1 cellular context compared by ENCODE assay signal in the genomic region with DNA sequence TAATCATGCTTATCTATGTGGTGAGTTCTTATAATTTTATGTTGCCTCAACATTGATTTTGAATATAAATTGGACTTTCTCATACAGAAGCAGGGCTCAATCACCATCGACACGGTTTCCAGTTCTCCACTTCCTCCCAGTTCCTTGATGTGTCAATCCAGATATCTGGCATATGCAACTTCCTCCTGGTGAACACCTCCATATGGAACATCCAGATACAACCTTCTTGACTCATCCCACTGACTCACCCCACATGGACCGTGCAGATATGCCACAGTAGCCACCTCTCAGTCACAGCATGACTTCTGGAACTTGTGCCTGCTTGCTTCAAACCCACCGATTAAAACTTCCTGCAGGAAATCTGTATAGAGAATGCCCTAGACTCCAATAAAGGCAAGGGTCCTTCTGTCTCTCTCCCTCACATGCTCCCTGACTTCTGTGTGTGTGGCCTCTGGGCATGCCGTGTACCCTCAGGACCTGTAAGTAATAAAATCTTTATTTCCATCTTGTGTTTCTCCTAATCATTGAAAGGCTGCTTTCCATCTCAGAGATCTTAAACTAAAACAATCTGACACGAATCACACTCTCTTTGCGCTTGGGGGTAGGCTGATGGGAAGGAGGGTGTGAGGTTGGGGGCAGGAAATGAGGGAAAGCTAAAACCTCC.
TF ChIP-seq lines count a peak whose summit lies in the region.

No MANE protein-coding gene starts in this region.

TF ChIP-seq in K562, 482 proteins besides CTCF, POLR2A, EP300 and RAD21 (continued from another document and continues in another):
- TF ChIP-seq ZNF518B (CRISPR knock-in tag; IDR thresholded peaks at IDR 0.05) (no peak), EHMT2 (IDR thresholded peaks at IDR 0.05) (no peak), HLTF (IDR thresholded peaks at IDR 0.05) (no peak), ZSCAN29 (IDR thresholded peaks at IDR 0.05) (no peak), GABPB1 (CRISPR knock-in tag; IDR thresholded peaks at IDR 0.05) (peak; percentile 78), HDAC1 (IDR thresholded peaks at IDR 0.05) (no peak), ZNF311 (CRISPR knock-in tag; IDR thresholded peaks at IDR 0.05) (peak; percentile 60; the same call in 1 of the 2 replicates), FOXK2 (conservative IDR thresholded peaks at IDR 0.05 in 1 of 2, IDR thresholded peaks at IDR 0.05 in 1 of 2; ENCODE audit: low read depth in 2 of 2) (no peak), TAF7 (tag; IDR thresholded peaks at IDR 0.05) (no peak), MED1 (CRISPR knock-in tag; IDR thresholded peaks at IDR 0.05; ENCODE audit: borderline replicate concordance) (no peak), ZNF23 (CRISPR knock-in tag; IDR thresholded peaks at IDR 0.05) (no peak), POLR3G (IDR thresholded peaks at IDR 0.05; ENCODE audit: extremely low read depth, insufficient read length, insufficient replicate concordance) (no peak), CBX2 (IDR thresholded peaks at IDR 0.05; ENCODE audit: insufficient read depth, low read length, poor library complexity, severe bottlenecking) (no peak), HMG20A (CRISPR knock-in tag; conservative IDR thresholded peaks at IDR 0.05) (no peak), TRIM28 (IDR thresholded peaks at IDR 0.05) (no peak), NFIC (IDR thresholded peaks at IDR 0.05) (peak; percentile 84), ZNF212 (CRISPR knock-in tag; IDR thresholded peaks at IDR 0.05) (no peak), ZNF263 (CRISPR knock-in tag; IDR thresholded peaks at IDR 0.05; ENCODE audit: borderline replicate concordance) (no peak), ELF4 (CRISPR knock-in tag; IDR thresholded peaks at IDR 0.05) (peak; percentile 94), HDGF (IDR thresholded peaks at IDR 0.05) (no peak), NBN (IDR thresholded peaks at IDR 0.05; ENCODE audit: low read depth) (no peak; the same call in 1 of the 2 replicates), YBX1 (IDR thresholded peaks at IDR 0.05) (no peak), RB1 (IDR thresholded peaks at IDR 0.05; ENCODE audit: low read depth) (no peak), RAD51 (IDR thresholded peaks at IDR 0.05; ENCODE audit: borderline replicate concordance, low read depth) (no peak), ZC3H4 (CRISPR knock-in tag; IDR thresholded peaks at IDR 0.05; ENCODE audit: borderline replicate concordance) (no peak), ZNF76 (CRISPR knock-in tag; IDR thresholded peaks at IDR 0.05; ENCODE audit: borderline replicate concordance) (no peak), ARID2 (IDR thresholded peaks at IDR 0.05) (no peak), HDAC3 (IDR thresholded peaks at IDR 0.05; ENCODE audit: borderline replicate concordance, partially characterized antibody) (peak; percentile 69), GATA2 (CRISPR knock-in tag; IDR thresholded peaks at IDR 0.05) (peak; percentile 96), RBM22 (IDR thresholded peaks at IDR 0.05; ENCODE audit: low read depth, low read length, poor library complexity, severe bottlenecking) (no peak), HDAC8 (tag; IDR thresholded peaks at IDR 0.05) (no peak), ZZZ3 (IDR thresholded peaks at IDR 0.05) (no peak), ZNF785 (CRISPR knock-in tag; IDR thresholded peaks at IDR 0.05) (no peak), NFRKB (IDR thresholded peaks at IDR 0.05; ENCODE audit: low read depth) (no peak), GABPB2 (CRISPR knock-in tag; conservative IDR thresholded peaks at IDR 0.05) (no peak)
- TF ChIP-seq, protein P1, sequence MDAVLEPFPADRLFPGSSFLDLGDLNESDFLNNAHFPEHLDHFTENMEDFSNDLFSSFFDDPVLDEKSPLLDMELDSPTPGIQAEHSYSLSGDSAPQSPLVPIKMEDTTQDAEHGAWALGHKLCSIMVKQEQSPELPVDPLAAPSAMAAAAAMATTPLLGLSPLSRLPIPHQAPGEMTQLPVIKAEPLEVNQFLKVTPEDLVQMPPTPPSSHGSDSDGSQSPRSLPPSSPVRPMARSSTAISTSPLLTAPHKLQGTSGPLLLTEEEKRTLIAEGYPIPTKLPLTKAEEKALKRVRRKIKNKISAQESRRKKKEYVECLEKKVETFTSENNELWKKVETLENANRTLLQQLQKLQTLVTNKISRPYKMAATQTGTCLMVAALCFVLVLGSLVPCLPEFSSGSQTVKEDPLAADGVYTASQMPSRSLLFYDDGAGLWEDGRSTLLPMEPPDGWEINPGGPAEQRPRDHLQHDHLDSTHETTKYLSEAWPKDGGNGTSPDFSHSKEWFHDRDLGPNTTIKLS (IDR thresholded peaks at IDR 0.05; ENCODE audit: borderline replicate concordance, low read depth), result no peak
- TF ChIP-seq, protein P2, sequence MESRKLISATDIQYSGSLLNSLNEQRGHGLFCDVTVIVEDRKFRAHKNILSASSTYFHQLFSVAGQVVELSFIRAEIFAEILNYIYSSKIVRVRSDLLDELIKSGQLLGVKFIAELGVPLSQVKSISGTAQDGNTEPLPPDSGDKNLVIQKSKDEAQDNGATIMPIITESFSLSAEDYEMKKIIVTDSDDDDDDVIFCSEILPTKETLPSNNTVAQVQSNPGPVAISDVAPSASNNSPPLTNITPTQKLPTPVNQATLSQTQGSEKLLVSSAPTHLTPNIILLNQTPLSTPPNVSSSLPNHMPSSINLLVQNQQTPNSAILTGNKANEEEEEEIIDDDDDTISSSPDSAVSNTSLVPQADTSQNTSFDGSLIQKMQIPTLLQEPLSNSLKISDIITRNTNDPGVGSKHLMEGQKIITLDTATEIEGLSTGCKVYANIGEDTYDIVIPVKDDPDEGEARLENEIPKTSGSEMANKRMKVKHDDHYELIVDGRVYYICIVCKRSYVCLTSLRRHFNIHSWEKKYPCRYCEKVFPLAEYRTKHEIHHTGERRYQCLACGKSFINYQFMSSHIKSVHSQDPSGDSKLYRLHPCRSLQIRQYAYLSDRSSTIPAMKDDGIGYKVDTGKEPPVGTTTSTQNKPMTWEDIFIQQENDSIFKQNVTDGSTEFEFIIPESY (CRISPR knock-in tag; IDR thresholded peaks at IDR 0.05), result no peak
- TF ChIP-seq, protein P3, sequence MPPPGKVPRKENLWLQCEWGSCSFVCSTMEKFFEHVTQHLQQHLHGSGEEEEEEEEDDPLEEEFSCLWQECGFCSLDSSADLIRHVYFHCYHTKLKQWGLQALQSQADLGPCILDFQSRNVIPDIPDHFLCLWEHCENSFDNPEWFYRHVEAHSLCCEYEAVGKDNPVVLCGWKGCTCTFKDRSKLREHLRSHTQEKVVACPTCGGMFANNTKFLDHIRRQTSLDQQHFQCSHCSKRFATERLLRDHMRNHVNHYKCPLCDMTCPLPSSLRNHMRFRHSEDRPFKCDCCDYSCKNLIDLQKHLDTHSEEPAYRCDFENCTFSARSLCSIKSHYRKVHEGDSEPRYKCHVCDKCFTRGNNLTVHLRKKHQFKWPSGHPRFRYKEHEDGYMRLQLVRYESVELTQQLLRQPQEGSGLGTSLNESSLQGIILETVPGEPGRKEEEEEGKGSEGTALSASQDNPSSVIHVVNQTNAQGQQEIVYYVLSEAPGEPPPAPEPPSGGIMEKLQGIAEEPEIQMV (tag; conservative IDR thresholded peaks at IDR 0.05; ENCODE audit: low read depth), result no peak
- TF ChIP-seq, protein P4, sequence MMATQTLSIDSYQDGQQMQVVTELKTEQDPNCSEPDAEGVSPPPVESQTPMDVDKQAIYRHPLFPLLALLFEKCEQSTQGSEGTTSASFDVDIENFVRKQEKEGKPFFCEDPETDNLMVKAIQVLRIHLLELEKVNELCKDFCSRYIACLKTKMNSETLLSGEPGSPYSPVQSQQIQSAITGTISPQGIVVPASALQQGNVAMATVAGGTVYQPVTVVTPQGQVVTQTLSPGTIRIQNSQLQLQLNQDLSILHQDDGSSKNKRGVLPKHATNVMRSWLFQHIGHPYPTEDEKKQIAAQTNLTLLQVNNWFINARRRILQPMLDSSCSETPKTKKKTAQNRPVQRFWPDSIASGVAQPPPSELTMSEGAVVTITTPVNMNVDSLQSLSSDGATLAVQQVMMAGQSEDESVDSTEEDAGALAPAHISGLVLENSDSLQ (IDR thresholded peaks at IDR 0.05), result peak; percentile 90
- TF ChIP-seq, protein P5, sequence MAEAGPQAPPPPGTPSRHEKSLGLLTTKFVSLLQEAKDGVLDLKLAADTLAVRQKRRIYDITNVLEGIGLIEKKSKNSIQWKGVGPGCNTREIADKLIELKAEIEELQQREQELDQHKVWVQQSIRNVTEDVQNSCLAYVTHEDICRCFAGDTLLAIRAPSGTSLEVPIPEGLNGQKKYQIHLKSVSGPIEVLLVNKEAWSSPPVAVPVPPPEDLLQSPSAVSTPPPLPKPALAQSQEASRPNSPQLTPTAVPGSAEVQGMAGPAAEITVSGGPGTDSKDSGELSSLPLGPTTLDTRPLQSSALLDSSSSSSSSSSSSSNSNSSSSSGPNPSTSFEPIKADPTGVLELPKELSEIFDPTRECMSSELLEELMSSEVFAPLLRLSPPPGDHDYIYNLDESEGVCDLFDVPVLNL (CRISPR knock-in tag; IDR thresholded peaks at IDR 0.05; ENCODE audit: low read depth), result no peak
- TF ChIP-seq, protein P6, sequence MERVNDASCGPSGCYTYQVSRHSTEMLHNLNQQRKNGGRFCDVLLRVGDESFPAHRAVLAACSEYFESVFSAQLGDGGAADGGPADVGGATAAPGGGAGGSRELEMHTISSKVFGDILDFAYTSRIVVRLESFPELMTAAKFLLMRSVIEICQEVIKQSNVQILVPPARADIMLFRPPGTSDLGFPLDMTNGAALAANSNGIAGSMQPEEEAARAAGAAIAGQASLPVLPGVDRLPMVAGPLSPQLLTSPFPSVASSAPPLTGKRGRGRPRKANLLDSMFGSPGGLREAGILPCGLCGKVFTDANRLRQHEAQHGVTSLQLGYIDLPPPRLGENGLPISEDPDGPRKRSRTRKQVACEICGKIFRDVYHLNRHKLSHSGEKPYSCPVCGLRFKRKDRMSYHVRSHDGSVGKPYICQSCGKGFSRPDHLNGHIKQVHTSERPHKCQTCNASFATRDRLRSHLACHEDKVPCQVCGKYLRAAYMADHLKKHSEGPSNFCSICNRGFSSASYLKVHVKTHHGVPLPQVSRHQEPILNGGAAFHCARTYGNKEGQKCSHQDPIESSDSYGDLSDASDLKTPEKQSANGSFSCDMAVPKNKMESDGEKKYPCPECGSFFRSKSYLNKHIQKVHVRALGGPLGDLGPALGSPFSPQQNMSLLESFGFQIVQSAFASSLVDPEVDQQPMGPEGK (CRISPR knock-in tag; IDR thresholded peaks at IDR 0.05; ENCODE audit: borderline replicate concordance), result no peak
- TF ChIP-seq, protein P7, sequence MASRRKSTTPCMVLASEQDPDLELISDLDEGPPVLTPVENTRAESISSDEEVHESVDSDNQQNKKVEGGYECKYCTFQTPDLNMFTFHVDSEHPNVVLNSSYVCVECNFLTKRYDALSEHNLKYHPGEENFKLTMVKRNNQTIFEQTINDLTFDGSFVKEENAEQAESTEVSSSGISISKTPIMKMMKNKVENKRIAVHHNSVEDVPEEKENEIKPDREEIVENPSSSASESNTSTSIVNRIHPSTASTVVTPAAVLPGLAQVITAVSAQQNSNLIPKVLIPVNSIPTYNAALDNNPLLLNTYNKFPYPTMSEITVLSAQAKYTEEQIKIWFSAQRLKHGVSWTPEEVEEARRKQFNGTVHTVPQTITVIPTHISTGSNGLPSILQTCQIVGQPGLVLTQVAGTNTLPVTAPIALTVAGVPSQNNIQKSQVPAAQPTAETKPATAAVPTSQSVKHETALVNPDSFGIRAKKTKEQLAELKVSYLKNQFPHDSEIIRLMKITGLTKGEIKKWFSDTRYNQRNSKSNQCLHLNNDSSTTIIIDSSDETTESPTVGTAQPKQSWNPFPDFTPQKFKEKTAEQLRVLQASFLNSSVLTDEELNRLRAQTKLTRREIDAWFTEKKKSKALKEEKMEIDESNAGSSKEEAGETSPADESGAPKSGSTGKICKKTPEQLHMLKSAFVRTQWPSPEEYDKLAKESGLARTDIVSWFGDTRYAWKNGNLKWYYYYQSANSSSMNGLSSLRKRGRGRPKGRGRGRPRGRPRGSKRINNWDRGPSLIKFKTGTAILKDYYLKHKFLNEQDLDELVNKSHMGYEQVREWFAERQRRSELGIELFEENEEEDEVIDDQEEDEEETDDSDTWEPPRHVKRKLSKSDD (conservative IDR thresholded peaks at IDR 0.05; ENCODE audit: low read length), result no peak
- TF ChIP-seq, protein P8, sequence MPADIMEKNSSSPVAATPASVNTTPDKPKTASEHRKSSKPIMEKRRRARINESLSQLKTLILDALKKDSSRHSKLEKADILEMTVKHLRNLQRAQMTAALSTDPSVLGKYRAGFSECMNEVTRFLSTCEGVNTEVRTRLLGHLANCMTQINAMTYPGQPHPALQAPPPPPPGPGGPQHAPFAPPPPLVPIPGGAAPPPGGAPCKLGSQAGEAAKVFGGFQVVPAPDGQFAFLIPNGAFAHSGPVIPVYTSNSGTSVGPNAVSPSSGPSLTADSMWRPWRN (IDR thresholded peaks at IDR 0.05; ENCODE audit: low read depth), result peak; percentile 77
- TF ChIP-seq, protein P9, sequence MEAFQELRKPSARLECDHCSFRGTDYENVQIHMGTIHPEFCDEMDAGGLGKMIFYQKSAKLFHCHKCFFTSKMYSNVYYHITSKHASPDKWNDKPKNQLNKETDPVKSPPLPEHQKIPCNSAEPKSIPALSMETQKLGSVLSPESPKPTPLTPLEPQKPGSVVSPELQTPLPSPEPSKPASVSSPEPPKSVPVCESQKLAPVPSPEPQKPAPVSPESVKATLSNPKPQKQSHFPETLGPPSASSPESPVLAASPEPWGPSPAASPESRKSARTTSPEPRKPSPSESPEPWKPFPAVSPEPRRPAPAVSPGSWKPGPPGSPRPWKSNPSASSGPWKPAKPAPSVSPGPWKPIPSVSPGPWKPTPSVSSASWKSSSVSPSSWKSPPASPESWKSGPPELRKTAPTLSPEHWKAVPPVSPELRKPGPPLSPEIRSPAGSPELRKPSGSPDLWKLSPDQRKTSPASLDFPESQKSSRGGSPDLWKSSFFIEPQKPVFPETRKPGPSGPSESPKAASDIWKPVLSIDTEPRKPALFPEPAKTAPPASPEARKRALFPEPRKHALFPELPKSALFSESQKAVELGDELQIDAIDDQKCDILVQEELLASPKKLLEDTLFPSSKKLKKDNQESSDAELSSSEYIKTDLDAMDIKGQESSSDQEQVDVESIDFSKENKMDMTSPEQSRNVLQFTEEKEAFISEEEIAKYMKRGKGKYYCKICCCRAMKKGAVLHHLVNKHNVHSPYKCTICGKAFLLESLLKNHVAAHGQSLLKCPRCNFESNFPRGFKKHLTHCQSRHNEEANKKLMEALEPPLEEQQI (IDR thresholded peaks at IDR 0.05), result 0 out of 2 replicates have a peak, but pooled peaks have one; percentile 19
